1 cellular context compared by ENCODE assay signal in genomic region chr15:58988011-58988785, GRCh38.
TF ChIP-seq lines count a peak whose summit lies in the region.

No MANE protein-coding gene starts in this region.

TF ChIP-seq in K562, 482 proteins besides CTCF, POLR2A, EP300 and RAD21 (continued from another document and continues in another):
- TF ChIP-seq E2F4 (CRISPR knock-in tag; IDR thresholded peaks at IDR 0.05; ENCODE audit: low read depth) (no peak), RFX7 (CRISPR knock-in tag; IDR thresholded peaks at IDR 0.05) (no peak), ZNF184 (CRISPR knock-in tag; IDR thresholded peaks at IDR 0.05) (no peak), NFXL1 (CRISPR knock-in tag; IDR thresholded peaks at IDR 0.05) (no peak), EWSR1 (IDR thresholded peaks at IDR 0.05; ENCODE audit: borderline replicate concordance, low read depth, partially characterized antibody) (no peak), BRD4 (IDR thresholded peaks at IDR 0.05) (0 out of 2 replicates have a peak, but pooled peaks have one; percentile 38), NCOA4 (IDR thresholded peaks at IDR 0.05; ENCODE audit: partially characterized antibody) (no peak), ZNF398 (CRISPR knock-in tag; IDR thresholded peaks at IDR 0.05) (no peak), KAT7 (CRISPR knock-in tag; IDR thresholded peaks at IDR 0.05; ENCODE audit: borderline replicate concordance) (no peak), PCBP2 (IDR thresholded peaks at IDR 0.05; ENCODE audit: low read depth, low read length, poor library complexity, severe bottlenecking) (no peak), ZNF140 (CRISPR knock-in tag; IDR thresholded peaks at IDR 0.05) (no peak), ESRRB (CRISPR knock-in tag; IDR thresholded peaks at IDR 0.05; ENCODE audit: borderline replicate concordance) (no peak), ARHGAP35 (IDR thresholded peaks at IDR 0.05; ENCODE audit: partially characterized antibody) (no peak), ZNF431 (CRISPR knock-in tag; IDR thresholded peaks at IDR 0.05) (no peak), ADNP (tag; IDR thresholded peaks at IDR 0.05) (no peak), PRDM10 (IDR thresholded peaks at IDR 0.05; ENCODE audit: partially characterized antibody) (peak; percentile 39), MTA3 (IDR thresholded peaks at IDR 0.05; ENCODE audit: borderline replicate concordance) (no peak), POLR2H (tag; IDR thresholded peaks at IDR 0.05; ENCODE audit: low read depth) (no peak), UBTF (IDR thresholded peaks at IDR 0.05; ENCODE audit: borderline replicate concordance in 1 of 2, low read depth in 2 of 2, low read length in 2 of 2) (peak in 1 of 2 experiments; percentile 93; a peak in 1 of 4 replicates), RBM22 (IDR thresholded peaks at IDR 0.05; ENCODE audit: low read depth, low read length, poor library complexity, severe bottlenecking) (no peak), REST (CRISPR knock-in tag; IDR thresholded peaks at IDR 0.05; ENCODE audit: low read depth) (no peak), MBD2 (IDR thresholded peaks at IDR 0.05; ENCODE audit: borderline replicate concordance, low read depth) (no peak), DEAF1 (CRISPR knock-in tag; IDR thresholded peaks at IDR 0.05) (no peak), MYC (IDR thresholded peaks at IDR 0.05; ENCODE audit: low read depth, low read length) (no peak; the same call in 1 of the 2 replicates), MYC (CRISPR knock-in tag; IDR thresholded peaks at IDR 0.05; ENCODE audit: borderline replicate concordance, low read depth) (no peak), CBX5 (IDR thresholded peaks at IDR 0.05; ENCODE audit: borderline replicate concordance, low read depth) (no peak), TAF7 (tag; IDR thresholded peaks at IDR 0.05) (no peak), ZNF384 (IDR thresholded peaks at IDR 0.05; ENCODE audit: low read depth, low read length) (no peak), RNF219 (CRISPR knock-in tag; IDR thresholded peaks at IDR 0.05) (no peak), BCL6 (CRISPR knock-in tag; IDR thresholded peaks at IDR 0.05) (no peak), ZNF311 (CRISPR knock-in tag; IDR thresholded peaks at IDR 0.05) (no peak), RBM17 (IDR thresholded peaks at IDR 0.05; ENCODE audit: borderline replicate concordance, low read depth, low read length) (no peak), CBX2 (IDR thresholded peaks at IDR 0.05; ENCODE audit: insufficient read depth, low read length, poor library complexity, severe bottlenecking) (no peak), NEUROD1 (IDR thresholded peaks at IDR 0.05; ENCODE audit: borderline replicate concordance, low read depth, low read length, partially characterized antibody) (no peak), HNRNPUL1 (IDR thresholded peaks at IDR 0.05; ENCODE audit: low read length) (no peak), L3MBTL2 (IDR thresholded peaks at IDR 0.05) (no peak), BRCA1 (IDR thresholded peaks at IDR 0.05) (no peak), BRCA1 (CRISPR knock-in tag; IDR thresholded peaks at IDR 0.05) (no peak), LEF1 (IDR thresholded peaks at IDR 0.05) (peak; percentile 43; the same call in 1 of the 2 replicates), ZNF212 (CRISPR knock-in tag; IDR thresholded peaks at IDR 0.05) (no peak), TSHZ1 (CRISPR knock-in tag; IDR thresholded peaks at IDR 0.05) (no peak), CTBP1 (IDR thresholded peaks at IDR 0.05; ENCODE audit: borderline replicate concordance) (peak; percentile 63; the same call in 1 of the 2 replicates), NRF1 (conservative IDR thresholded peaks at IDR 0.05 in 1 of 2, IDR thresholded peaks at IDR 0.05 in 1 of 2) (peak; percentile 86 to 87), NR2C2 (CRISPR knock-in tag; IDR thresholded peaks at IDR 0.05) (no peak; the same call in 1 of the 2 replicates), NR2C2 (tag; IDR thresholded peaks at IDR 0.05) (no peak), PHF8 (IDR thresholded peaks at IDR 0.05; ENCODE audit: borderline replicate concordance, low read length) (no peak)
